Comparison of ENCODE assay signal across 13 cellular contexts in the genomic region with DNA sequence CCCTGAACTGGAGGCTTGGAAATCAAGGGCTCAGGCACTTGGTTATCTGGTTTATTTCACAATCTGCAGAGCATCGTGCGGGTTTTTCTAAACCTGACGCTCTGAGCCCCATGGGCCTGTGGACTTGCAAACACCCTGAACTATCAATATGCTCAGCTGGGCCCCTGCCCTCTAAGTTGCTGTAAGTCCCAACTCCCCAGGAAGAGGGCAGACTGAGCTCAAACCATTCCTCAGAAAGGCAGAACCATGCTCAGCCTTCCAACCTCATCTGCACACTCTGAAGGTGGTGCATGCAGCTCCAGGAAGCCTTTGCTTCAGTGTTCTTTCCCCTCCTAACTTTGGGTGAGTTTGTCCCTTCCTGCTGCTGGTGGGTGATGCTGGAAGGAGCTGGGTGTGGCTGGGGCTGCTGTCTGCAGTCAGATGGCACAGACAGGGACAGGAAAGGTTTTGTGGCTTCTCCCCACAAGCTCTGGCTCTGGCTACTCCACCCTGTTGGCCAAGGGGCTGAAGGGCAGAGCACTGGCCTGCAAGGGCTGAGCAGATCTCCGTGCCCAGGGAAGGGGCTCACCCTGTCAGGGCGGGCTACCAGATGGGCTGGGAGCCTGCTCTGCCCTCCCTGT. TPM values are rescaled to one million over a fixed set of nuclear protein-coding genes. Genes with fewer than 3 reads are reported as not detected.
A peak's percentile ranks its signal among the peaks of the same experiment; 100 is the strongest.
DNase-seq lines count a peak whose midpoint lies in the region; ATAC-seq, FAIRE-seq and TF ChIP-seq lines count a peak whose summit lies in the region.
"Not testable (repeated sequence)": the region's sequence is repeated elsewhere in the genome, so short reads cannot be mapped to it uniquely, and the experiment has no call there.
"Had no signal": no experiment of that assay in that cellular context is flagged by ENCODE, and none has a peak within 500 bp of the region (broad histone marks: within the 10 kb centered on the region; RNA-seq: fewer than 3 reads in every experiment).

No MANE protein-coding gene starts in this region.

- not testable (repeated sequence) for H3K36me3 ChIP-seq in Panc1 (ENCODE audit: control insufficient read depth, insufficient read depth, low read length); keratinocyte (ENCODE audit: control insufficient read depth in 2 of 2, extremely low read depth in 1 of 2, insufficient read depth in 2 of 2, low read length in 2 of 2); HepG2 (replicated peaks in 1 of 2; ENCODE audit: control insufficient read depth in 1 of 2, insufficient read depth in 2 of 2, low read length in 2 of 2); aorta (ENCODE audit: control insufficient read depth in 1 of 2, insufficient read depth in 2 of 2, low read length in 1 of 2)

- in situ Hi-C loops in Panc1 (cut with HindIII; ENCODE audit: low pct_unique_long_range_greater_than_20kb, low sequenced_read_pairs); HepG2 (cut with HindIII; ENCODE audit: extremely low pct_ligation_motif_present, low pct_unique_long_range_greater_than_20kb): not testable (repeated sequence)

- H3K4me1 Mint-ChIP-seq in activated CD8-positive, alpha-beta T cell treated with anti-CD3 and anti-CD28 coated beads, Interleukin-2, amount 10 ng/mL, durations not matched to agents 7 days and 5 days (ENCODE audit: low read depth); activated naive CD8-positive, alpha-beta T cell treated with anti-CD3 and anti-CD28 coated beads, Interleukin-2, amount 10 ng/mL, durations not matched to agents 7 days and 5 days; natural killer cell treated with Interleukin-12 subunit alpha and Interleukin-12 subunit beta and Interleukin-15 and Interleukin-18, amount 100 ng/mL, for 72 hours (ENCODE audit: low read depth in 2 of 2): not testable (repeated sequence)

- H3K27ac Mint-ChIP-seq in activated CD8-positive, alpha-beta T cell treated with anti-CD3 and anti-CD28 coated beads, Interleukin-2, amount 10 ng/mL, durations not matched to agents 7 days and 5 days; activated naive CD8-positive, alpha-beta T cell treated with anti-CD3 and anti-CD28 coated beads, Interleukin-2, amount 10 ng/mL, durations not matched to agents 7 days and 5 days; natural killer cell treated with Interleukin-12 subunit alpha and Interleukin-12 subunit beta and Interleukin-15 and Interleukin-18, amount 100 ng/mL, for 72 hours: not testable (repeated sequence)

- not testable (repeated sequence) for H3K9me3 ChIP-seq in Panc1 (ENCODE audit: control insufficient read depth, insufficient read depth, low read depth, low read length); keratinocyte (ENCODE audit: control insufficient read depth, low read depth, low read length); HepG2 (ENCODE audit: low read length); aorta (ENCODE audit: control insufficient read depth, low read length)

- not testable (repeated sequence) for H3K27me3 ChIP-seq in Panc1 (ENCODE audit: control insufficient read depth, insufficient read depth, low read length); keratinocyte (ENCODE audit: control insufficient read depth, extremely low read depth, insufficient read depth, low read length); HepG2 (ENCODE audit: control insufficient read depth in 1 of 2, insufficient read depth in 2 of 2, low read length in 2 of 2); aorta (ENCODE audit: control insufficient read depth in 1 of 2, insufficient read depth in 2 of 2, low read length in 1 of 2)

- not testable (repeated sequence) for H4K20me1 ChIP-seq in keratinocyte (ENCODE audit: control insufficient read depth, extremely low read depth, insufficient read depth, low read length); HepG2 (ENCODE audit: insufficient read depth, low read length)

- not testable (repeated sequence) for H3K4me3 Mint-ChIP-seq in activated CD8-positive, alpha-beta T cell treated with anti-CD3 and anti-CD28 coated beads, Interleukin-2, amount 10 ng/mL, durations not matched to agents 7 days and 5 days; activated naive CD8-positive, alpha-beta T cell treated with anti-CD3 and anti-CD28 coated beads, Interleukin-2, amount 10 ng/mL, durations not matched to agents 7 days and 5 days; natural killer cell treated with Interleukin-12 subunit alpha and Interleukin-12 subunit beta and Interleukin-15 and Interleukin-18, amount 100 ng/mL, for 72 hours

- intact Hi-C loops in Panc1 (cut with micrococcal nuclease; ENCODE audit: unreplicated experiment); HepG2 (cut with micrococcal nuclease; ENCODE audit: unreplicated experiment); aorta (cut with DNase I): not testable (repeated sequence)

- BruUV-seq in Panc1 (replicated peaks; lab: Mats Ljungman, UMichigan); HepG2 (replicated peaks; lab: Mats Ljungman, UMichigan): not testable (repeated sequence)

- FAIRE-seq in keratinocyte (lab: Jason Lieb, UNC); HepG2 (lab: Jason Lieb, UNC): not testable (repeated sequence)

- not testable (repeated sequence) for H3K79me2 ChIP-seq in keratinocyte (ENCODE audit: control insufficient read depth, insufficient read depth, low read length); HepG2 (ENCODE audit: insufficient read depth, low read length)

- not testable (repeated sequence) for H3K9me3 Mint-ChIP-seq in activated CD8-positive, alpha-beta T cell treated with anti-CD3 and anti-CD28 coated beads, Interleukin-2, amount 10 ng/mL, durations not matched to agents 7 days and 5 days (ENCODE audit: insufficient read depth); activated naive CD8-positive, alpha-beta T cell treated with anti-CD3 and anti-CD28 coated beads, Interleukin-2, amount 10 ng/mL, durations not matched to agents 7 days and 5 days; natural killer cell treated with Interleukin-12 subunit alpha and Interleukin-12 subunit beta and Interleukin-15 and Interleukin-18, amount 100 ng/mL, for 72 hours

- TF ChIP-seq POLR2A in HepG2 (IDR thresholded peaks at IDR 0.05; ENCODE audit: insufficient read depth in 1 of 2, low read depth in 2 of 2, low read length in 2 of 2): not testable (repeated sequence)

- not testable (repeated sequence) for H3K27ac ChIP-seq in Panc1 (ENCODE audit: low read length); HepG2 (ENCODE audit: extremely low read length, insufficient read depth, low read length); aorta (ENCODE audit: low read depth in 1 of 2, low read length in 2 of 2)
- H3K27ac ChIP-seq in keratinocyte (ENCODE audit: control insufficient read depth, insufficient read depth, low read length): peak overlapping the region; percentile 40

- DNase-seq in Panc1 (ENCODE audit: low read depth, low spot score); activated CD8-positive, alpha-beta T cell treated with anti-CD3 and anti-CD28 coated beads, Interleukin-2, amount 10 ng/mL, durations not matched to agents 7 days and 5 days; activated naive CD8-positive, alpha-beta T cell treated with anti-CD3 and anti-CD28 coated beads, Interleukin-2, amount 10 ng/mL, durations not matched to agents 7 days and 5 days; keratinocyte (ENCODE audit: low read depth, low spot score); HepG2 (ENCODE audit: low spot score); natural killer cell treated with Interleukin-12 subunit alpha and Interleukin-12 subunit beta and Interleukin-15 and Interleukin-18, amount 100 ng/mL, for 72 hours (ENCODE audit: low spot score); aorta: not testable (repeated sequence)

- not testable (repeated sequence) for H2AFZ ChIP-seq in keratinocyte (ENCODE audit: control insufficient read depth, low read length); HepG2 (ENCODE audit: low read length)

- not testable (repeated sequence) for H3K9ac ChIP-seq in keratinocyte (ENCODE audit: control insufficient read depth, extremely low read depth, insufficient read depth, low read length); HepG2 (ENCODE audit: insufficient read depth, low read depth, low read length)

- TF ChIP-seq EP300 in HepG2 (IDR thresholded peaks at IDR 0.05; ENCODE audit: low read depth in 2 of 2, low read length in 2 of 2); HepG2 (CRISPR knock-in tag; IDR thresholded peaks at IDR 0.05; ENCODE audit: borderline replicate concordance): not testable (repeated sequence)

- H3K4me3 ChIP-seq in Panc1 (ENCODE audit: low read depth in 2 of 2, low read length in 2 of 2); keratinocyte (ENCODE audit: control insufficient read depth in 2 of 3, extremely low read depth in 1 of 3, insufficient read depth in 2 of 3, low read depth in 1 of 3, low read length in 3 of 3); HepG2 (replicated peaks in 1 of 3; ENCODE audit: insufficient read depth in 1 of 3, low read depth in 2 of 3, low read length in 3 of 3); aorta (ENCODE audit: low read length in 2 of 2): not testable (repeated sequence)

- ATAC-seq in Panc1: peak; percentile 50
- peak; percentile 47 for ATAC-seq in SK-N-SH treated with all-trans-retinoic acid at 6 μM for 48 hours
- peak; percentile 27 for ATAC-seq in activated CD8-positive, alpha-beta T cell treated with anti-CD3 and anti-CD28 coated beads, Interleukin-2, amount 10 ng/mL, durations not matched to agents 7 days and 5 days
- peak; percentile 62 for ATAC-seq in activated naive CD8-positive, alpha-beta T cell treated with anti-CD3 and anti-CD28 coated beads, Interleukin-2, amount 10 ng/mL, durations not matched to agents 7 days and 5 days (ENCODE audit: low read depth)
- ATAC-seq in HepG2: peak; percentile 61
- peak; percentile 2 to 22 for ATAC-seq in natural killer cell treated with Interleukin-12 subunit alpha and Interleukin-12 subunit beta and Interleukin-15 and Interleukin-18, amount 100 ng/mL, for 72 hours
- ATAC-seq in aorta (ENCODE audit: low FRiP score): peak; percentile 26

- CTCF ChIA-PET in Panc1 (lab: Charles Lee); activated CD8-positive, alpha-beta T cell treated with anti-CD3 and anti-CD28 coated beads, Interleukin-2, amount 10 ng/mL, durations not matched to agents 7 days and 5 days (lab: Charles Lee); HepG2 (lab: Yijun Ruan, JAX; ENCODE audit: low intra/inter-chr PET ratio, low total read pairs): not testable (repeated sequence)

- H3K4me2 ChIP-seq in keratinocyte (ENCODE audit: control insufficient read depth, extremely low read depth, insufficient read depth, low read depth, low read length); HepG2 (ENCODE audit: low read depth, low read length): not testable (repeated sequence)

- H3K27me3 Mint-ChIP-seq in activated CD8-positive, alpha-beta T cell treated with anti-CD3 and anti-CD28 coated beads, Interleukin-2, amount 10 ng/mL, durations not matched to agents 7 days and 5 days (ENCODE audit: low read depth); activated naive CD8-positive, alpha-beta T cell treated with anti-CD3 and anti-CD28 coated beads, Interleukin-2, amount 10 ng/mL, durations not matched to agents 7 days and 5 days; natural killer cell treated with Interleukin-12 subunit alpha and Interleukin-12 subunit beta and Interleukin-15 and Interleukin-18, amount 100 ng/mL, for 72 hours: not testable (repeated sequence)

- POLR2A ChIA-PET in Panc1 (lab: Charles Lee); activated CD8-positive, alpha-beta T cell treated with anti-CD3 and anti-CD28 coated beads, Interleukin-2, amount 10 ng/mL, durations not matched to agents 7 days and 5 days (lab: Charles Lee); activated naive CD8-positive, alpha-beta T cell treated with anti-CD3 and anti-CD28 coated beads, Interleukin-2, amount 10 ng/mL, durations not matched to agents 7 days and 5 days (lab: Charles Lee); HepG2 (lab: Yijun Ruan, JAX): not testable (repeated sequence)

- H3K4me1 ChIP-seq in Panc1 (ENCODE audit: control insufficient read depth, insufficient read depth, low read length); keratinocyte (ENCODE audit: control insufficient read depth, extremely low read depth, insufficient read depth, low read length); HepG2 (ENCODE audit: insufficient read depth, low read length); aorta (ENCODE audit: control insufficient read depth in 1 of 2, insufficient read depth in 2 of 2, low read length in 2 of 2): not testable (repeated sequence)

- not testable (repeated sequence) for TF ChIP-seq CTCF in Panc1 (IDR thresholded peaks at IDR 0.05); keratinocyte (optimal IDR thresholded peaks at IDR 0.05 in 1 of 3, IDR thresholded peaks at IDR 0.05 in 1 of 3, conservative IDR thresholded peaks at IDR 0.05 in 1 of 3; ENCODE audit: extremely low read depth in 1 of 3, insufficient read depth in 2 of 3, low read length in 3 of 3); HepG2 (CRISPR knock-in tag; IDR thresholded peaks at IDR 0.05)

- not testable (repeated sequence) for H3K36me3 Mint-ChIP-seq in activated CD8-positive, alpha-beta T cell treated with anti-CD3 and anti-CD28 coated beads, Interleukin-2, amount 10 ng/mL, durations not matched to agents 7 days and 5 days (ENCODE audit: low read depth); activated naive CD8-positive, alpha-beta T cell treated with anti-CD3 and anti-CD28 coated beads, Interleukin-2, amount 10 ng/mL, durations not matched to agents 7 days and 5 days; natural killer cell treated with Interleukin-12 subunit alpha and Interleukin-12 subunit beta and Interleukin-15 and Interleukin-18, amount 100 ng/mL, for 72 hours

- dilution Hi-C loops in keratinocyte (cut with MboI; ENCODE audit: extremely low pct_ligation_motif_present, low sequenced_read_pairs): not testable (repeated sequence)

- TF ChIP-seq RAD21 in HepG2 (CRISPR knock-in tag; IDR thresholded peaks at IDR 0.05): not testable (repeated sequence)

- not testable (repeated sequence) for H3K9me1 ChIP-seq in keratinocyte (ENCODE audit: control insufficient read depth, extremely low read depth, insufficient read depth, low read length)

- WGBS in HepG2 (ENCODE audit: low lambda C conversion rate): 0% methylated on average over 3 of the region's 5 CpGs
- 80% methylated on average over 2 of the region's 5 CpGs; no CpG with 5 or more reads in 1 of the 2 donors for WGBS in aorta, 2 donors

RNA-seq across cellular contexts. Expression of a gene that starts 3.8 kb away (rescaled TPM):
- total RNA-seq in Panc1 (2021; ENCODE audit: unreplicated experiment): 0.26 TPM
- not detected for polyA plus RNA-seq in Panc1 (2012; ENCODE audit: insufficient read length)
- total RNA-seq in activated CD8-positive, alpha-beta T cell treated with anti-CD3 and anti-CD28 coated beads, Interleukin-2, amount 10 ng/mL, durations not matched to agents 7 days and 5 days: not detected
- total RNA-seq in activated naive CD8-positive, alpha-beta T cell treated with anti-CD3 and anti-CD28 coated beads, Interleukin-2, amount 10 ng/mL, durations not matched to agents 7 days and 5 days: under 1 TPM in 1 of 2 experiments, not detected in 1; 0.17 TPM
- 495 to 686 TPM (median 516 TPM) in 3 replicates for polyA plus RNA-seq in keratinocyte
- polyA plus RNA-seq in keratinocyte (2011; ENCODE audit: low read depth): 409 TPM
- 428 and 465 TPM in 2 replicates for polyA plus RNA-seq in keratinocyte (2011; cell fraction: cytosol; rRNA removed)
- 930 and 1,029 TPM in 2 replicates for polyA plus RNA-seq in keratinocyte (2011; cell fraction: nucleus; rRNA removed)
- polyA plus RNA-seq in keratinocyte (2012; ENCODE audit: low replicate concordance): 184 and 355 TPM in 2 replicates
- polyA minus RNA-seq in keratinocyte: 303 to 582 TPM (median 541 TPM) in 3 replicates
- 237 TPM for polyA minus RNA-seq in keratinocyte (2011; cell fraction: cytosol; rRNA and poly(A)+ RNA removed)
- polyA minus RNA-seq in keratinocyte (2011; cell fraction: nucleus; rRNA and poly(A)+ RNA removed): 184 and 248 TPM in 2 replicates
- not detected in 2 replicates for total RNA-seq in HepG2 (2016; rRNA removed; fragmentation: Illumina TruSeq; extraction: Trizol)
- total RNA-seq in HepG2 (2016; cell fraction: cytosol; rRNA removed; fragmentation: Illumina TruSeq; extraction: Trizol; ENCODE audit: low read depth): not detected in 2 replicates
- not detected in 2 replicates for total RNA-seq in HepG2 (2016; cell fraction: insoluble cytoplasmic fraction; rRNA removed; fragmentation: Illumina TruSeq; extraction: Trizol)
- not detected in 2 replicates for total RNA-seq in HepG2 (2016; cell fraction: membrane; rRNA removed; fragmentation: Illumina TruSeq; extraction: Trizol)
- total RNA-seq in HepG2 (2016; cell fraction: nucleus; rRNA removed; fragmentation: Illumina TruSeq; extraction: Trizol): not detected in 2 replicates
- polyA plus RNA-seq in HepG2 (2011; rRNA removed): not detected in 2 replicates
- not detected in 2 replicates for polyA plus RNA-seq in HepG2 (2011; cell fraction: cytosol; rRNA removed)
- polyA plus RNA-seq in HepG2 (2011; cell fraction: nucleus; rRNA removed): not detected in 2 replicates
- not detected in 2 replicates for polyA plus RNA-seq in HepG2 (2012)
- not detected in 2 replicates for polyA plus RNA-seq in HepG2 (2016; cell fraction: cytosol; fragmentation: Illumina TruSeq; extraction: Trizol; ENCODE audit: low read depth)
- not detected in 2 replicates for polyA plus RNA-seq in HepG2 (2016; cell fraction: insoluble cytoplasmic fraction; fragmentation: Illumina TruSeq; extraction: Trizol; ENCODE audit: low read depth)
- polyA plus RNA-seq in HepG2 (2016; cell fraction: membrane; fragmentation: Illumina TruSeq; extraction: Trizol; ENCODE audit: low read depth): not detected in 2 replicates
- not detected in 2 replicates for polyA plus RNA-seq in HepG2 (2016; cell fraction: nucleus; fragmentation: Illumina TruSeq; extraction: Trizol; ENCODE audit: insufficient read depth, low read depth)
- polyA minus RNA-seq in HepG2 (2011; rRNA and poly(A)+ RNA removed; ENCODE audit: low replicate concordance): 22.9 TPM in 1 of 2 replicates, not detected in the other
- polyA minus RNA-seq in HepG2 (2011; cell fraction: cytosol; rRNA and poly(A)+ RNA removed): 0.53 TPM in 1 of 2 replicates, not detected in the other
- not detected in 2 replicates for polyA minus RNA-seq in HepG2 (2011; cell fraction: nucleus; rRNA and poly(A)+ RNA removed)
- not detected for total RNA-seq in natural killer cell treated with Interleukin-12 subunit alpha and Interleukin-12 subunit beta and Interleukin-15 and Interleukin-18, amount 100 ng/mL, for 72 hours
- not detected for total RNA-seq in aorta
- polyA plus RNA-seq in aorta: under 1 TPM in 1 of 2 donors, not detected in 1; 0.13 TPM
- total RNA-seq: A673; CD4-positive, alpha-beta memory T cell; CD4-positive, CD25-positive, alpha-beta regulatory T cell; CD8-positive, alpha-beta memory T cell; G401 had no signal
- polyA plus RNA-seq: CD4-positive, alpha-beta memory T cell; CD4-positive, CD25-positive, alpha-beta regulatory T cell; CD8-positive, alpha-beta memory T cell had no signal

Comparison
In these comparisons a context has a peak if more than half of its experiments do, and no peak if none do; other contexts are left out.
1. ATAC-seq: peak in every context shown above with its lines; median percentile 62 in activated naive CD8-positive, alpha-beta T cell treated with anti-CD3 and anti-CD28 coated beads, Interleukin-2, amount 10 ng/mL, durations not matched to agents 7 days and 5 days; 61 in HepG2; 50 in Panc1; 47 in SK-N-SH treated with all-trans-retinoic acid at 6 μM for 48 hours; 27 in activated CD8-positive, alpha-beta T cell treated with anti-CD3 and anti-CD28 coated beads, Interleukin-2, amount 10 ng/mL, durations not matched to agents 7 days and 5 days; 26 in aorta; 12 in natural killer cell treated with Interleukin-12 subunit alpha and Interleukin-12 subunit beta and Interleukin-15 and Interleukin-18, amount 100 ng/mL, for 72 hours.